ENCODE assay signal across 29 cellular contexts in the genomic region with DNA sequence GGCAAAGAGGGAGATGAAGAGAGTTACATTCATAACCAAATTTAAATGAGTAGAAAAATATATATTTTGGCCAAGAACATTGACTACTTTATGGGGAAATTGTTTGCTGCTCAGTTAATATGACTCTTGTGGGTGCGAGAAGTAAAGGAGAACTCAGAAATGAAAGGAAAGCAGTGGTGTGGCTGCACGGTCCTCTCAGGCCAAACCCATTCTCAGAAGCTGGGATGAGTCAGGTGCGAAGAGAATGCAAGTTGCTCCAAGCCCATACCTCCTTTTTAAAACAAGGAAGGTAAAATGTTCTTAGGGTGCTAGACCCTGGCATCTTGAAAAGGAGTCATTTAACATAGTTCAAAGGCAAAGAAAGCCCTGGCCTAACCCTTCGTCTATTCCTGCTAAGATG.
"Had no signal": no experiment of that assay in that cellular context is flagged by ENCODE, and none has a peak within 500 bp of the region (broad histone marks: within the 10 kb centered on the region; RNA-seq: fewer than 3 reads in every experiment).

No MANE protein-coding gene starts in this region.

- H3K9me3 ChIP-seq: colonic mucosa, esophagus muscularis mucosa, esophagus squamous epithelium, gastrocnemius medialis, gastroesophageal sphincter, heart left ventricle, heart right ventricle had no signal

- DNase-seq: colonic mucosa; cortex of kidney; dermis blood vessel endothelial cell; dorsolateral prefrontal cortex; effector CD4-positive, alpha-beta T cell; effector CD8-positive, alpha-beta T cell; effector memory CD4-positive, alpha-beta T cell; effector memory CD8-positive, alpha-beta T cell; endodermal cell; erythroblast; esophagus squamous epithelium; foreskin fibroblast; foreskin keratinocyte; foreskin melanocyte; gastrocnemius medialis; glutamatergic neuron; head of caudate nucleus; heart left ventricle; heart right ventricle had no signal

- H3K4me3 ChIP-seq: colonic mucosa, coronary artery, dorsolateral prefrontal cortex, esophagus muscularis mucosa, esophagus squamous epithelium, gastrocnemius medialis, gastroesophageal sphincter, heart left ventricle, heart right ventricle had no signal

- ATAC-seq: effector memory CD8-positive, alpha-beta T cell; esophagus mucosa; foreskin keratinocyte; gastrocnemius medialis; gastroesophageal sphincter; heart left ventricle; heart right ventricle had no signal

- H3K9me3 Mint-ChIP-seq: dendritic cell treated with granulocyte-macrophage colony-stimulating factor and Interleukin-4, amounts not matched to agents 40 ng/mL and 50 ng/mL, for 4 days; endodermal cell had no signal

- H3K27me3 Mint-ChIP-seq: dendritic cell treated with granulocyte-macrophage colony-stimulating factor and Interleukin-4, amounts not matched to agents 40 ng/mL and 50 ng/mL, for 4 days; effector memory CD8-positive, alpha-beta T cell had no signal

- FAIRE-seq: colon, endometrium, endothelial cell of umbilical vein, frontal cortex had no signal

- H3K4me3 Mint-ChIP-seq: dendritic cell treated with granulocyte-macrophage colony-stimulating factor and Interleukin-4, amounts not matched to agents 40 ng/mL and 50 ng/mL, for 4 days; effector memory CD8-positive, alpha-beta T cell; endodermal cell had no signal

- H3K27ac ChIP-seq: colonic mucosa, coronary artery, dorsolateral prefrontal cortex, epithelial cell of prostate, esophagus muscularis mucosa, esophagus squamous epithelium, foreskin keratinocyte, gastrocnemius medialis, gastroesophageal sphincter, heart left ventricle, heart right ventricle had no signal

- H3K36me3 ChIP-seq: colonic mucosa, esophagus muscularis mucosa, esophagus squamous epithelium, gastrocnemius medialis, gastroesophageal sphincter, heart left ventricle, heart right ventricle had no signal

- H3K4me1 ChIP-seq: colonic mucosa, esophagus muscularis mucosa, esophagus squamous epithelium, foreskin keratinocyte, gastrocnemius medialis, gastroesophageal sphincter, heart left ventricle, heart right ventricle had no signal

- H3K27me3 ChIP-seq: colonic mucosa, dorsolateral prefrontal cortex, esophagus muscularis mucosa, esophagus squamous epithelium, foreskin keratinocyte, gastrocnemius medialis, gastroesophageal sphincter had no signal

- H3K27ac Mint-ChIP-seq: dendritic cell treated with granulocyte-macrophage colony-stimulating factor and Interleukin-4, amounts not matched to agents 40 ng/mL and 50 ng/mL, for 4 days; effector memory CD8-positive, alpha-beta T cell; endodermal cell had no signal
